In genomic region chr17:67038861-67039365, GRCh38 we compare ENCODE assay signal across 22 cellular contexts. TPM values are rescaled to one million over a fixed set of nuclear protein-coding genes. Genes with fewer than 3 reads are reported as not detected.
A peak's percentile ranks its signal among the peaks of the same experiment; 100 is the strongest.
DNase-seq lines count a peak whose midpoint lies in the region; FAIRE-seq and TF ChIP-seq lines count a peak whose summit lies in the region.
"Had no signal": no experiment of that assay in that cellular context is flagged by ENCODE, and none has a peak within 500 bp of the region (broad histone marks: within the 10 kb centered on the region; RNA-seq: fewer than 3 reads in every experiment).

No MANE protein-coding gene starts in this region.

- DNase-seq in ELF-1 (ENCODE audit: low read depth, low spot score) (peak; percentile 31), bronchial epithelial cell (ENCODE audit: low read depth) (no peak), osteoblast (ENCODE audit: insufficient read length, low spot score, missing footprints) (peak; percentile 68), G401 (ENCODE audit: low spot score) (no peak)
- no peak for DNase-seq in activated naive CD4-positive, alpha-beta T cell treated with Interleukin-2 at 50 U/mL for 16 hours
- no peak for DNase-seq in effector CD8-positive, alpha-beta T cell (lab: John Stamatoyannopoulos, UW)
- DNase-seq: 8988T; ACHN; AML-193; BE2C; CD4-positive, alpha-beta memory T cell; COR-L47; DMS153; DND-41; GF-D8; H9 had no signal

- no peak overlapping the region for H3K4me2 ChIP-seq in osteoblast (ENCODE audit: insufficient read depth, low read length)
- H3K4me2 ChIP-seq: A549; BLaER1 treated with 17β-estradiol and CSF1 and Interleukin-3, amounts not matched to agents 10 nM and 100 nM; GM23338 had no signal

- in situ Hi-C loops in G401 (cut with HindIII; ENCODE audit: low sequenced_read_pairs), result no loop called here

- H3K9me3 ChIP-seq in osteoblast (ENCODE audit: low read depth, low read length), result no peaks in the 10 kb centered on the region
- H3K9me3 ChIP-seq: A549 had no signal

- H3K4me1 ChIP-seq in osteoblast (ENCODE audit: insufficient read depth, low read length), result no peaks in the 10 kb centered on the region
- H3K4me1 ChIP-seq: A549 had no signal

- peak; percentile 70 for FAIRE-seq in bronchial epithelial cell (lab: Jason Lieb, UNC)
- FAIRE-seq: A549, GM12891, GM18507 had no signal

- H2AFZ ChIP-seq in osteoblast (ENCODE audit: low read length), result no peak overlapping the region
- H2AFZ ChIP-seq: GM23338 had no signal

- H3K79me2 ChIP-seq in osteoblast (ENCODE audit: insufficient read depth, low read length), result no peaks in the 10 kb centered on the region

- no peak overlapping the region for H3K4me3 ChIP-seq in bronchial epithelial cell (ENCODE audit: low read depth, low read length)
- H3K4me3 ChIP-seq in osteoblast (ENCODE audit: insufficient read depth, low read length), result no peak overlapping the region
- H3K4me3 ChIP-seq: A549; BLaER1 treated with 17β-estradiol and CSF1 and Interleukin-3, amounts not matched to agents 10 nM and 100 nM; GM23338 had no signal

- H3K36me3 ChIP-seq in bronchial epithelial cell (ENCODE audit: control insufficient read depth, insufficient read depth, low read length) (no peaks in the 10 kb centered on the region), osteoblast (ENCODE audit: insufficient read depth, low read length) (no peaks in the 10 kb centered on the region)
- H3K36me3 ChIP-seq: BE2C; BLaER1 treated with 17β-estradiol and CSF1 and Interleukin-3, amounts not matched to agents 10 nM and 100 nM had no signal

- no peaks in the 10 kb centered on the region for H4K20me1 ChIP-seq in osteoblast (ENCODE audit: insufficient read depth, low read length)
- H4K20me1 ChIP-seq: BLaER1 treated with 17β-estradiol and CSF1 and Interleukin-3, amounts not matched to agents 10 nM and 100 nM had no signal

- no peak overlapping the region for H3K27ac ChIP-seq in osteoblast (ENCODE audit: low read depth, low read length)
- H3K27ac ChIP-seq: A549; BLaER1 treated with 17β-estradiol and CSF1 and Interleukin-3, amounts not matched to agents 10 nM and 100 nM had no signal

- H3K27me3 ChIP-seq in bronchial epithelial cell (ENCODE audit: control insufficient read depth, insufficient read depth, low read length) (no peaks in the 10 kb centered on the region), osteoblast (ENCODE audit: insufficient read depth, low read length) (peaks cover 26% of the 10 kb centered on the region)
- H3K27me3 ChIP-seq: BE2C; BLaER1 treated with 17β-estradiol and CSF1 and Interleukin-3, amounts not matched to agents 10 nM and 100 nM had no signal

- TF ChIP-seq CTCF in bronchial epithelial cell (IDR thresholded peaks at IDR 0.05; ENCODE audit: insufficient read depth, low read length, severe bottlenecking) (no peak), osteoblast (IDR thresholded peaks at IDR 0.05; ENCODE audit: extremely low read depth, low read depth, low read length) (no peak)

RNA-seq across cellular contexts. Expression of gene CACNG1, which starts 5.4 kb away (rescaled TPM):
- total RNA-seq in bronchial epithelial cell, result not detected in 2 replicates
- not detected in 2 replicates for total RNA-seq in osteoblast
- total RNA-seq in G401 (2014; rRNA removed; shearing (Covaris generic)), result not detected in 2 replicates
- total RNA-seq: CD4-positive, alpha-beta memory T cell; GM23338; H4; H9 had no signal

Comparison
In these comparisons a context has a peak if more than half of its experiments do, and no peak if none do; other contexts are left out.
1. DNase-seq: peak in ELF-1 (single experiment) and osteoblast (single experiment); none in bronchial epithelial cell (single experiment), activated naive CD4-positive, alpha-beta T cell treated with Interleukin-2 at 50 U/mL for 16 hours (single experiment), G401 (single experiment) and effector CD8-positive, alpha-beta T cell (single experiment).